ENCODE assay signal across 1 cellular context in the genomic region with DNA sequence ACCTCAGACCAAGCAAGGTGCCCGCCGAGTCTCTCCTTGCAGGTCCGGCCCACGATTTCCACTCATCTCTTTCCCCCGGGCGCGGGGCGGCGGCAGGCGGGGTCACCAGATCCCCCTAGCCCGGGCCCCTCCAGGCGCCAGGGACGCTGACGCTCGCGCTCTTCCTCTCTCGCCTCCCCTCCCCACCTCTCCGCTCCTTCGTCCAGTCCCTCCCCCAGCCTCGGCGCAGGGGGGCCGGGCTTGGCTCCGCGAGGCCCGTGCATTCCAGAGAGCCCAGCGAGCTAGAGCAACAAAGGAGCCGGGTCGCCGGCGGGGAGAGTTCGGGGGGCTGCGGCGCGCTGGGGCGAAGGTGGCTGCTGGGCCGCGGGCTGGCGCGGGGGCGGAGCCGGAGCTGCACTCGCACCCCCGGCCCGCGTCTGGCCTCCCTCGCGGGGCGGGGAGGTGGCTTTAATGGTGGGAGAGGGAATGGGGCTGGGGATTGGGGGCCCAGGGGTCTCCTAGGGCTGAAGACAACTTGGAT.
TF ChIP-seq lines count a peak whose summit lies in the region.

A gene (plus strand): TSS at position 262 of the 520 bp plus-strand sequence. CDS start 519 bp downstream, outside the sequence.

TF ChIP-seq in HEK293, 187 proteins besides CTCF, POLR2A, EP300 and RAD21 (continued from another document and continues in another):
- TF ChIP-seq, protein P1, sequence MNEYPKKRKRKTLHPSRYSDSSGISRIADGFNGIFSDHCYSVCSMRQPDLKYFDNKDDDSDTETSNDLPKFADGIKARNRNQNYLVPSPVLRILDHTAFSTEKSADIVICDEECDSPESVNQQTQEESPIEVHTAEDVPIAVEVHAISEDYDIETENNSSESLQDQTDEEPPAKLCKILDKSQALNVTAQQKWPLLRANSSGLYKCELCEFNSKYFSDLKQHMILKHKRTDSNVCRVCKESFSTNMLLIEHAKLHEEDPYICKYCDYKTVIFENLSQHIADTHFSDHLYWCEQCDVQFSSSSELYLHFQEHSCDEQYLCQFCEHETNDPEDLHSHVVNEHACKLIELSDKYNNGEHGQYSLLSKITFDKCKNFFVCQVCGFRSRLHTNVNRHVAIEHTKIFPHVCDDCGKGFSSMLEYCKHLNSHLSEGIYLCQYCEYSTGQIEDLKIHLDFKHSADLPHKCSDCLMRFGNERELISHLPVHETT (tag by site-specific recombination; IDR thresholded peaks at IDR 0.05) = no peak
- TF ChIP-seq SP7 (tag by site-specific recombination; IDR thresholded peaks at IDR 0.05) (peak; percentile 59; the same call in 1 of the 2 replicates), ZNF155 (tag by site-specific recombination; IDR thresholded peaks at IDR 0.05) (no peak), ZNF274 (IDR thresholded peaks at IDR 0.05; ENCODE audit: low read length) (no peak), ZNF274 (tag by site-specific recombination; IDR thresholded peaks at IDR 0.05; ENCODE audit: borderline replicate concordance) (no peak), ZNF571 (tag by site-specific recombination; IDR thresholded peaks at IDR 0.05) (no peak), ZNF16 (tag by site-specific recombination; IDR thresholded peaks at IDR 0.05; ENCODE audit: low read depth) (no peak), ZNF560 (tag by site-specific recombination; IDR thresholded peaks at IDR 0.05; ENCODE audit: borderline replicate concordance) (no peak), KLF7 (tag by site-specific recombination; IDR thresholded peaks at IDR 0.05; ENCODE audit: borderline replicate concordance) (0 out of 2 replicates have a peak, but pooled peaks have one; percentile 48), ZNF677 (tag by site-specific recombination; IDR thresholded peaks at IDR 0.05) (no peak), ZNF138 (tag by site-specific recombination; IDR thresholded peaks at IDR 0.05; ENCODE audit: borderline replicate concordance) (no peak), ZBTB48 (tag by site-specific recombination; IDR thresholded peaks at IDR 0.05) (peak; percentile 77), ZNF623 (tag by site-specific recombination; IDR thresholded peaks at IDR 0.05) (no peak), ZNF660 (tag by site-specific recombination; IDR thresholded peaks at IDR 0.05) (peak; percentile 20; the same call in 1 of the 2 replicates), GFI1B (tag by site-specific recombination; IDR thresholded peaks at IDR 0.05) (no peak), ZNF433 (tag by site-specific recombination; IDR thresholded peaks at IDR 0.05; ENCODE audit: low read depth) (no peak), YY2 (tag by site-specific recombination; IDR thresholded peaks at IDR 0.05) (no peak), ZNF239 (tag by site-specific recombination; IDR thresholded peaks at IDR 0.05) (no peak), ZNF223 (tag by site-specific recombination; IDR thresholded peaks at IDR 0.05) (no peak), MYNN (tag by site-specific recombination; IDR thresholded peaks at IDR 0.05; ENCODE audit: borderline replicate concordance) (no peak), ZNF157 (tag by site-specific recombination; IDR thresholded peaks at IDR 0.05) (no peak), ZNF596 (tag by site-specific recombination; IDR thresholded peaks at IDR 0.05) (no peak), ZBTB20 (tag by site-specific recombination; IDR thresholded peaks at IDR 0.05) (peak; percentile 98), ZBTB21 (tag by site-specific recombination; IDR thresholded peaks at IDR 0.05) (no peak), KLF1 (tag by site-specific recombination; IDR thresholded peaks at IDR 0.05) (peak; percentile 25; the same call in 1 of the 2 replicates), ZNF76 (tag by site-specific recombination; IDR thresholded peaks at IDR 0.05; ENCODE audit: borderline replicate concordance, low read depth) (peak; percentile 47; the same call in 1 of the 2 replicates), ZNF558 (tag by site-specific recombination; IDR thresholded peaks at IDR 0.05) (no peak), ZFP3 (tag by site-specific recombination; IDR thresholded peaks at IDR 0.05; ENCODE audit: low read depth) (no peak), ZBTB8A (tag by site-specific recombination; IDR thresholded peaks at IDR 0.05) (peak; percentile 75), ZNF600 (tag by site-specific recombination; IDR thresholded peaks at IDR 0.05) (peak; percentile 72; the same call in 1 of the 2 replicates), ZNF404 (tag by site-specific recombination; IDR thresholded peaks at IDR 0.05) (no peak), SP3 (tag by site-specific recombination; IDR thresholded peaks at IDR 0.05) (peak; percentile 77), ZNF341 (tag by site-specific recombination; IDR thresholded peaks at IDR 0.05; ENCODE audit: low read depth) (peak; percentile 100), OVOL3 (tag by site-specific recombination; IDR thresholded peaks at IDR 0.05) (no peak), ZNF529 (tag by site-specific recombination; IDR thresholded peaks at IDR 0.05; ENCODE audit: insufficient replicate concordance) (no peak), YY1 (tag by site-specific recombination; IDR thresholded peaks at IDR 0.05) (no peak), ZSCAN30 (tag by site-specific recombination; IDR thresholded peaks at IDR 0.05) (0 out of 2 replicates have a peak, but pooled peaks have one; percentile 42), ZNF830 (tag by site-specific recombination; IDR thresholded peaks at IDR 0.05; ENCODE audit: low read depth) (no peak), ZNF664 (tag by site-specific recombination; IDR thresholded peaks at IDR 0.05) (no peak)
- TF ChIP-seq, protein P2, sequence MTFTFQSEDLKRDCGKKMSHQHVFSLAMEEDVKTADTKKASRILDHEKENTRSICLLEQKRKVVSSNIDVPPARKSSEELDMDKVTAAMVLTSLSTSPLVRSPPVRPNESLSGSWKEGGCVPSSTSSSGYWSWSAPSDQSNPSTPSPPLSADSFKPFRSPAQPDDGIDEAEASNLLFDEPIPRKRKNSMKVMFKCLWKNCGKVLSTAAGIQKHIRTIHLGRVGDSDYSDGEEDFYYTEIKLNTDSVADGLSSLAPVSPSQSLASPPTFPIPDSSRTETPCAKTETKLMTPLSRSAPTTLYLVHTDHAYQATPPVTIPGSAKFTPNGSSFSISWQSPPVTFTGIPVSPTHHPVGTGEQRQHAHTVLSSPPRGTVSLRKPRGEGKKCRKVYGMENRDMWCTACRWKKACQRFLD (tag by site-specific recombination; IDR thresholded peaks at IDR 0.05) = no peak
- TF ChIP-seq, protein P3, sequence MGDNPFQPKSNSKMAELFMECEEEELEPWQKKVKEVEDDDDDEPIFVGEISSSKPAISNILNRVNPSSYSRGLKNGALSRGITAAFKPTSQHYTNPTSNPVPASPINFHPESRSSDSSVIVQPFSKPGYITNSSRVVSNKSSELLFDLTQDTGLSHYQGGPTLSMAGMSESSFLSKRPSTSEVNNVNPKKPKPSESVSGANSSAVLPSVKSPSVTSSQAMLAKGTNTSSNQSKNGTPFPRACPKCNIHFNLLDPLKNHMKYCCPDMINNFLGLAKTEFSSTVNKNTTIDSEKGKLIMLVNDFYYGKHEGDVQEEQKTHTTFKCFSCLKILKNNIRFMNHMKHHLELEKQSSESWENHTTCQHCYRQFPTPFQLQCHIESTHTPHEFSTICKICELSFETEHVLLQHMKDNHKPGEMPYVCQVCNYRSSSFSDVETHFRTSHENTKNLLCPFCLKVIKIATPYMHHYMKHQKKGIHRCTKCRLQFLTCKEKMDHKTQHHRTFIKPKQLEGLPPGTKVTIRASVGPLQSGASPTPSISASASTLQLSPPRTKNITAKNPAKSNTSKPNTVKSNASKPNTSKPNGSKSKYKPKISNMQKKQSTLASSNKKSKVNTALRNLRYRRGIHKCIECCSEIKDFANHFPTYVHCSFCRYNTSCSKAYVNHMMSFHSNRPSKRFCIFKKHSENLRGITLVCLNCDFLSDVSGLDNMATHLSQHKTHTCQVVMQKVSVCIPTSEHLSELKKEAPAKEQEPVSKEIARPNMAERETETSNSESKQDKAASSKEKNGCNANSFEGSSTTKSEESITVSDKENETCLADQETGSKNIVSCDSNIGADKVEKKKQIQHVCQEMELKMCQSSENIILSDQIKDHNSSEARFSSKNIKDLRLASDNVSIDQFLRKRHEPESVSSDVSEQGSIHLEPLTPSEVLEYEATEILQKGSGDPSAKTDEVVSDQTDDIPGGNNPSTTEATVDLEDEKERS (tag by site-specific recombination; IDR thresholded peaks at IDR 0.05) = no peak
- TF ChIP-seq, protein P4, sequence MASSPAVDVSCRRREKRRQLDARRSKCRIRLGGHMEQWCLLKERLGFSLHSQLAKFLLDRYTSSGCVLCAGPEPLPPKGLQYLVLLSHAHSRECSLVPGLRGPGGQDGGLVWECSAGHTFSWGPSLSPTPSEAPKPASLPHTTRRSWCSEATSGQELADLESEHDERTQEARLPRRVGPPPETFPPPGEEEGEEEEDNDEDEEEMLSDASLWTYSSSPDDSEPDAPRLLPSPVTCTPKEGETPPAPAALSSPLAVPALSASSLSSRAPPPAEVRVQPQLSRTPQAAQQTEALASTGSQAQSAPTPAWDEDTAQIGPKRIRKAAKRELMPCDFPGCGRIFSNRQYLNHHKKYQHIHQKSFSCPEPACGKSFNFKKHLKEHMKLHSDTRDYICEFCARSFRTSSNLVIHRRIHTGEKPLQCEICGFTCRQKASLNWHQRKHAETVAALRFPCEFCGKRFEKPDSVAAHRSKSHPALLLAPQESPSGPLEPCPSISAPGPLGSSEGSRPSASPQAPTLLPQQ (tag by site-specific recombination; IDR thresholded peaks at IDR 0.05) = peak; percentile 74
- TF ChIP-seq, protein P5, sequence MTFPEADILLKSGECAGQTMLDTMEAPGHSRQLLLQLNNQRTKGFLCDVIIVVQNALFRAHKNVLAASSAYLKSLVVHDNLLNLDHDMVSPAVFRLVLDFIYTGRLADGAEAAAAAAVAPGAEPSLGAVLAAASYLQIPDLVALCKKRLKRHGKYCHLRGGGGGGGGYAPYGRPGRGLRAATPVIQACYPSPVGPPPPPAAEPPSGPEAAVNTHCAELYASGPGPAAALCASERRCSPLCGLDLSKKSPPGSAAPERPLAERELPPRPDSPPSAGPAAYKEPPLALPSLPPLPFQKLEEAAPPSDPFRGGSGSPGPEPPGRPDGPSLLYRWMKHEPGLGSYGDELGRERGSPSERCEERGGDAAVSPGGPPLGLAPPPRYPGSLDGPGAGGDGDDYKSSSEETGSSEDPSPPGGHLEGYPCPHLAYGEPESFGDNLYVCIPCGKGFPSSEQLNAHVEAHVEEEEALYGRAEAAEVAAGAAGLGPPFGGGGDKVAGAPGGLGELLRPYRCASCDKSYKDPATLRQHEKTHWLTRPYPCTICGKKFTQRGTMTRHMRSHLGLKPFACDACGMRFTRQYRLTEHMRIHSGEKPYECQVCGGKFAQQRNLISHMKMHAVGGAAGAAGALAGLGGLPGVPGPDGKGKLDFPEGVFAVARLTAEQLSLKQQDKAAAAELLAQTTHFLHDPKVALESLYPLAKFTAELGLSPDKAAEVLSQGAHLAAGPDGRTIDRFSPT (tag by site-specific recombination; IDR thresholded peaks at IDR 0.05) = no peak
- TF ChIP-seq, protein P6, sequence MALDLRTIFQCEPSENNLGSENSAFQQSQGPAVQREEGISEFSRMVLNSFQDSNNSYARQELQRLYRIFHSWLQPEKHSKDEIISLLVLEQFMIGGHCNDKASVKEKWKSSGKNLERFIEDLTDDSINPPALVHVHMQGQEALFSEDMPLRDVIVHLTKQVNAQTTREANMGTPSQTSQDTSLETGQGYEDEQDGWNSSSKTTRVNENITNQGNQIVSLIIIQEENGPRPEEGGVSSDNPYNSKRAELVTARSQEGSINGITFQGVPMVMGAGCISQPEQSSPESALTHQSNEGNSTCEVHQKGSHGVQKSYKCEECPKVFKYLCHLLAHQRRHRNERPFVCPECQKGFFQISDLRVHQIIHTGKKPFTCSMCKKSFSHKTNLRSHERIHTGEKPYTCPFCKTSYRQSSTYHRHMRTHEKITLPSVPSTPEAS (tag by site-specific recombination; IDR thresholded peaks at IDR 0.05) = 0 out of 2 replicates have a peak, but pooled peaks have one; percentile 10
- TF ChIP-seq, protein P7, sequence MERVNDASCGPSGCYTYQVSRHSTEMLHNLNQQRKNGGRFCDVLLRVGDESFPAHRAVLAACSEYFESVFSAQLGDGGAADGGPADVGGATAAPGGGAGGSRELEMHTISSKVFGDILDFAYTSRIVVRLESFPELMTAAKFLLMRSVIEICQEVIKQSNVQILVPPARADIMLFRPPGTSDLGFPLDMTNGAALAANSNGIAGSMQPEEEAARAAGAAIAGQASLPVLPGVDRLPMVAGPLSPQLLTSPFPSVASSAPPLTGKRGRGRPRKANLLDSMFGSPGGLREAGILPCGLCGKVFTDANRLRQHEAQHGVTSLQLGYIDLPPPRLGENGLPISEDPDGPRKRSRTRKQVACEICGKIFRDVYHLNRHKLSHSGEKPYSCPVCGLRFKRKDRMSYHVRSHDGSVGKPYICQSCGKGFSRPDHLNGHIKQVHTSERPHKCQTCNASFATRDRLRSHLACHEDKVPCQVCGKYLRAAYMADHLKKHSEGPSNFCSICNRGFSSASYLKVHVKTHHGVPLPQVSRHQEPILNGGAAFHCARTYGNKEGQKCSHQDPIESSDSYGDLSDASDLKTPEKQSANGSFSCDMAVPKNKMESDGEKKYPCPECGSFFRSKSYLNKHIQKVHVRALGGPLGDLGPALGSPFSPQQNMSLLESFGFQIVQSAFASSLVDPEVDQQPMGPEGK (tag by site-specific recombination; IDR thresholded peaks at IDR 0.05) = peak; percentile 98
- TF ChIP-seq, protein P8, sequence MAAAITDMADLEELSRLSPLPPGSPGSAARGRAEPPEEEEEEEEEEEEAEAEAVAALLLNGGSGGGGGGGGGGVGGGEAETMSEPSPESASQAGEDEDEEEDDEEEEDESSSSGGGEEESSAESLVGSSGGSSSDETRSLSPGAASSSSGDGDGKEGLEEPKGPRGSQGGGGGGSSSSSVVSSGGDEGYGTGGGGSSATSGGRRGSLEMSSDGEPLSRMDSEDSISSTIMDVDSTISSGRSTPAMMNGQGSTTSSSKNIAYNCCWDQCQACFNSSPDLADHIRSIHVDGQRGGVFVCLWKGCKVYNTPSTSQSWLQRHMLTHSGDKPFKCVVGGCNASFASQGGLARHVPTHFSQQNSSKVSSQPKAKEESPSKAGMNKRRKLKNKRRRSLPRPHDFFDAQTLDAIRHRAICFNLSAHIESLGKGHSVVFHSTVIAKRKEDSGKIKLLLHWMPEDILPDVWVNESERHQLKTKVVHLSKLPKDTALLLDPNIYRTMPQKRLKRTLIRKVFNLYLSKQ (tag by site-specific recombination; IDR thresholded peaks at IDR 0.05; ENCODE audit: borderline replicate concordance) = no peak
- TF ChIP-seq, protein P9, sequence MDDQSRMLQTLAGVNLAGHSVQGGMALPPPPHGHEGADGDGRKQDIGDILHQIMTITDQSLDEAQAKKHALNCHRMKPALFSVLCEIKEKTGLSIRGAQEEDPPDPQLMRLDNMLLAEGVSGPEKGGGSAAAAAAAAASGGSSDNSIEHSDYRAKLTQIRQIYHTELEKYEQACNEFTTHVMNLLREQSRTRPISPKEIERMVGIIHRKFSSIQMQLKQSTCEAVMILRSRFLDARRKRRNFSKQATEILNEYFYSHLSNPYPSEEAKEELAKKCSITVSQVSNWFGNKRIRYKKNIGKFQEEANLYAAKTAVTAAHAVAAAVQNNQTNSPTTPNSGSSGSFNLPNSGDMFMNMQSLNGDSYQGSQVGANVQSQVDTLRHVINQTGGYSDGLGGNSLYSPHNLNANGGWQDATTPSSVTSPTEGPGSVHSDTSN (CRISPR knock-in tag; IDR thresholded peaks at IDR 0.05) = no peak
